In the genomic region with DNA sequence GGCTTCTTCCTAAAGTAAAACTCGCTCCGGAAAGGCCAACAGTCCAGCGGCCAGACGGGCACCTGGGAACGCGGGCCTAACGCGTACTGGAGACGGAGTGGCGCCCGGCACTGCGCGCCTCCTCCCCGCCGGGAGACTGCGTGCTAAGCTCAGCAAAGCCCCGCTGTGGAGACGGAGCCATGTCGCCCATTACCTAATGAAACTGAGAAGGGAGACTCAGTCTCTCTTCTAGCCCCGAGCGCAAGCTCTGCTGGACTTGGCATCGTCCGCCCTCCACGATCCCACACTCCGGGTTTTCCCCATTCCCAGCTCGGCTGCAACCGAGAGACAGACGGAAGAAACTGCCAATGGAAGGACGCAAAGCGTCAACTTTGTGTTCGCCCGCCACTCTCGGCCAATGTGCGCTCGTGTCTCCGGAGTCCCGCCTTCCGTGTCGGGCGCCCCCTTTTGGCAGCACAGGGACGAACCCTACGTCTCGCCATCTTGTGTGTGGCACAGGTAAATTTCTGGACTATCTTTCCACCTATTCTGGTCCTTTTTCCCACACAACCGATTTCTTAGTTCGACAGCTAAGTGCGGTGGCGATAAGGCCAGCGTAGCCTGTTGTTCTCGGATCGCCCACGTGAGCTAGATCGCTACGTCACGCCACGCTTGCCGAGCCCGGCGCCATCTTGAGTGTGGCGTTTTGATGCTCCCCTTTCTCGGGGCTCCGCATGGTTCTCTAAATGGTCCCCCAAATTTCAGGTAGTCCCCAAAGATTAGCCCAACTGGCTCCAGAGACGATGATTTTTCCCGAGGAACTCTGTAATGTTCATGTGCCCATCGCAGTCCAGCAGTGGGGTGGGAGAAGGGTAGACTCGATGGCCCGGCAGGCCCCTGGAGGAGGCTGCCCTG, we compare ENCODE assay signal across 8 cellular contexts. TPM values are rescaled to one million over a fixed set of nuclear protein-coding genes. Genes with fewer than 3 reads are reported as not detected.
A peak's percentile ranks its signal among the peaks of the same experiment; 100 is the strongest.
DNase-seq lines count a peak whose midpoint lies in the region; ATAC-seq, FAIRE-seq and TF ChIP-seq lines count a peak whose summit lies in the region.

No MANE protein-coding gene starts in this region.

- peak overlapping the region; percentile 98 for H3K9ac ChIP-seq in HUES48 (ENCODE audit: low read depth, low read length)
- H3K9ac ChIP-seq in NT2/D1 (ENCODE audit: insufficient read length, low read depth) = peak overlapping the region; percentile 100
- H3K9ac ChIP-seq in endothelial cell of umbilical vein (replicated peaks; ENCODE audit: extremely low read depth, insufficient read depth, low read length) = peak overlapping the region; percentile 89

- no peaks in the 10 kb centered on the region for H4K20me1 ChIP-seq in endothelial cell of umbilical vein (replicated peaks; ENCODE audit: control insufficient read depth, extremely low read depth, insufficient read depth, low read length)

- peak overlapping the region; percentile 86 for H3K4me3 ChIP-seq in HUES48 (ENCODE audit: low read depth, low read length)
- peak overlapping the region; percentile 90 for H3K4me3 ChIP-seq in NT2/D1 (ENCODE audit: insufficient read length, low read depth)
- peak overlapping the region; percentile 23 to 64 (median 52) for H3K4me3 ChIP-seq in endothelial cell of umbilical vein (replicated peaks in 1 of 3; ENCODE audit: insufficient read depth in 1 of 3, low read depth in 1 of 3, low read length in 3 of 3)

- intact Hi-C loops in endothelial cell of umbilical vein (cut with micrococcal nuclease) = loop anchor here (1.0 to 5.0 kb wide), 3 partner anchors 26 to 195 kb away; no protein-coding TSS in a partner anchor

- H2AFZ ChIP-seq in endothelial cell of umbilical vein (ENCODE audit: low read depth, low read length) = peak overlapping the region; percentile 92

- peak overlapping the region; percentile 71 for H3K4me2 ChIP-seq in endothelial cell of umbilical vein (ENCODE audit: insufficient read depth, low read length)

- H3K9me3 ChIP-seq in HUES48 (ENCODE audit: control insufficient read depth, insufficient read depth, low read length) = no peaks in the 10 kb centered on the region
- no peaks in the 10 kb centered on the region for H3K9me3 ChIP-seq in NT2/D1 (ENCODE audit: insufficient read depth, low read length)
- H3K9me3 ChIP-seq in endothelial cell of umbilical vein (replicated peaks; ENCODE audit: control insufficient read depth, insufficient read depth, low read length) = no peaks in the 10 kb centered on the region

- CTCF ChIA-PET in endothelial cell of umbilical vein (lab: Charles Lee) = interaction anchor here (0.5 to 13.8 kb wide), 15 partner anchors 8 to 105 kb away, joined by 3 to 583 read pairs (median 4); no protein-coding TSS in a partner anchor

- no peaks in the 10 kb centered on the region for H3K27me3 ChIP-seq in HUES48 (ENCODE audit: control insufficient read depth, insufficient read depth, low read length)
- H3K27me3 ChIP-seq in NT2/D1 (ENCODE audit: insufficient read depth, insufficient read length) = no peaks in the 10 kb centered on the region
- H3K27me3 ChIP-seq in endothelial cell of umbilical vein (ENCODE audit: control insufficient read depth in 2 of 2, insufficient read depth in 2 of 2, low read length in 2 of 2) = no peaks in the 10 kb centered on the region

- H3K4me1 ChIP-seq in HUES48 (ENCODE audit: control insufficient read depth, insufficient read depth, low read length) = peaks cover 10% of the 10 kb centered on the region; the same call in 1 of the 2 replicates
- H3K4me1 ChIP-seq in NT2/D1 (ENCODE audit: insufficient read depth, insufficient read length) = peaks cover 7% of the 10 kb centered on the region
- H3K4me1 ChIP-seq in endothelial cell of umbilical vein (ENCODE audit: control insufficient read depth, extremely low read depth, insufficient read depth, low read length) = peaks cover 12% of the 10 kb centered on the region

- TF ChIP-seq CTCF in D721Med (IDR thresholded peaks at IDR 0.05; ENCODE audit: insufficient read depth, missing control alignments) (peak; percentile 93), endothelial cell of umbilical vein (IDR thresholded peaks at IDR 0.05; ENCODE audit: extremely low read depth in 1 of 2, insufficient read depth in 1 of 2, low read depth in 1 of 2, low read length in 2 of 2) (peak; percentile 97 to 98)

- dilution Hi-C loops in endothelial cell of umbilical vein (cut with MboI; ENCODE audit: extremely low pct_ligation_motif_present, low sequenced_read_pairs) = no loop called here

- peak; percentile 50 for TF ChIP-seq POLR2A in endothelial cell of umbilical vein (IDR thresholded peaks at IDR 0.05; ENCODE audit: low read depth, low read length)

- POLR2A ChIA-PET in endothelial cell of umbilical vein (lab: Charles Lee) = interaction anchor here (0.9 to 1.5 kb wide), 3 partner anchors 32 to 64 kb away, joined by 3 to 7 read pairs (median 3); no protein-coding TSS in a partner anchor

- peak overlapping the region; percentile 99 for H3K27ac ChIP-seq in HUES48 (ENCODE audit: low read depth, low read length)
- peak overlapping the region; percentile 89 for H3K27ac ChIP-seq in endothelial cell of umbilical vein (ENCODE audit: insufficient read depth, low read depth, low read length)

- H3K9me1 ChIP-seq in endothelial cell of umbilical vein (replicated peaks; ENCODE audit: control insufficient read depth, extremely low read depth, insufficient read depth, low read length) = no peaks in the 10 kb centered on the region

- no peak for FAIRE-seq in D721Med (lab: Jason Lieb, UNC)
- peak; percentile 99 for FAIRE-seq in endothelial cell of umbilical vein (lab: Jason Lieb, UNC)

- no TSS peak for BruUV-seq in endothelial cell of umbilical vein (replicated peaks; lab: Mats Ljungman, UMichigan)

- DNase-seq in D721Med (ENCODE audit: insufficient read length, low spot score) (no peak), NT2/D1 (ENCODE audit: low read depth, low spot score) (peak; percentile 99), endothelial cell of umbilical vein (ENCODE audit: low read depth, low spot score) (peak; percentile 98), middle frontal gyrus (ENCODE audit: extremely low spot score, low spot score) (peak; percentile 98)
- peak; percentile 99 for DNase-seq in activated CD8-positive, alpha-beta memory T cell treated with anti-CD3 and anti-CD28 coated beads, Interleukin-2, amount 50 U/mL, for 48 hours
- DNase-seq in stimulated activated CD8-positive, alpha-beta memory T cell treated with anti-CD3 and anti-CD28 coated beads, Interleukin-2, amount 100 ng/mL, for 48 hours (ENCODE audit: low read depth in 2 of 2) = peak; percentile 92 to 95

- H3K79me2 ChIP-seq in endothelial cell of umbilical vein (ENCODE audit: control insufficient read depth, insufficient read depth, low read length) = peaks cover 35% of the 10 kb centered on the region

- H3K36me3 ChIP-seq in HUES48 (ENCODE audit: control insufficient read depth, insufficient read depth, low read length) (peaks cover 26% of the 10 kb centered on the region), NT2/D1 (ENCODE audit: insufficient read depth, insufficient read length, low read length) (peaks cover 44% of the 10 kb centered on the region), endothelial cell of umbilical vein (ENCODE audit: control insufficient read depth in 2 of 2, extremely low read depth in 1 of 2, insufficient read depth in 2 of 2, low read length in 2 of 2) (peaks cover 4 to 5% of the 10 kb centered on the region in 2 experiments)

- peak; percentile 36 for ATAC-seq in GM21390 (IDR thresholded peaks at IDR 0.05; ENCODE audit: unreplicated experiment)

TF ChIP-seq in endothelial cell of umbilical vein, 7 proteins besides CTCF, POLR2A, EP300 and RAD21:
- peak; percentile 91 for TF ChIP-seq POLR2AphosphoS5 (IDR thresholded peaks at IDR 0.05; ENCODE audit: insufficient read depth, low read depth, low read length)
- TF ChIP-seq MAX (IDR thresholded peaks at IDR 0.05; ENCODE audit: insufficient read depth, insufficient read length) = peak; percentile 75
- TF ChIP-seq MYC (IDR thresholded peaks at IDR 0.05; ENCODE audit: low read depth, low read length) = no peak
- TF ChIP-seq FOS (IDR thresholded peaks at IDR 0.05; ENCODE audit: borderline replicate concordance, insufficient read depth, low read length) = no peak

RNA-seq across cellular contexts. Expression of gene PTMA, which starts 1.3 kb away (rescaled TPM):
- total RNA-seq in endothelial cell of umbilical vein = 1,418 and 1,488 TPM in 2 replicates
- 273 and 404 TPM in 2 replicates for polyA plus RNA-seq in endothelial cell of umbilical vein
- polyA plus RNA-seq in endothelial cell of umbilical vein (2011; cell fraction: cytosol; rRNA removed) = 749 and 766 TPM in 2 replicates
- polyA plus RNA-seq in endothelial cell of umbilical vein (2011; cell fraction: nucleus; rRNA removed) = 329 and 598 TPM in 2 replicates
- polyA plus RNA-seq in endothelial cell of umbilical vein (2012) = 1,179 and 1,542 TPM in 2 replicates
- 229 and 282 TPM in 2 replicates for polyA minus RNA-seq in endothelial cell of umbilical vein
- polyA minus RNA-seq in endothelial cell of umbilical vein (2011; cell fraction: cytosol; rRNA and poly(A)+ RNA removed) = 411 TPM
- polyA minus RNA-seq in endothelial cell of umbilical vein (2011; cell fraction: nucleus; rRNA and poly(A)+ RNA removed) = 112 and 238 TPM in 2 replicates
